ENCODE assay signal across 7 cellular contexts in the genomic region with DNA sequence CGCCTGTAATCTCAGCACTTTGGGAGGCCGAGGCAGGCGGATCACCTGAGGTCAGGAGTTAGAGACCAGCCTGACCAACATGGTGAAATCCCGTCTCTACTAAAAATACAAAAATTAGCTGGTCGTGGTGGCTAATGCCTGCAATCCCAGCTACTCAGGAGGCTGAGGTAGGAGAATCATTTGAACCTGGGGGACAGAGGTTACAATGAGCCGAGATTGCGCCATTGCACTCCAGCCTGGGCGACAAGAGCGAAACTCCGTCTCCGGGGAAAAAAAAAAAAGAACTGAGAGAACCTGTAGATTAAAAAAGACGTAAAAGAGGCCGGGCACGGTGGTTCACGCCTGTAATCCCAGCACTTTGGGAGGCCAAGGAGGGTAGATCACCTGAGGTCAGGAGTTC. TPM values are rescaled to one million over a fixed set of nuclear protein-coding genes. Genes with fewer than 3 reads are reported as not detected.
DNase-seq lines count a peak whose midpoint lies in the region; ATAC-seq and TF ChIP-seq lines count a peak whose summit lies in the region.
"Not testable (repeated sequence)": the region's sequence is repeated elsewhere in the genome, so short reads cannot be mapped to it uniquely, and the experiment has no call there.

No MANE protein-coding gene starts in this region.

- intact Hi-C loops in CD4-positive, alpha-beta T cell (cut with DNase I, micrococcal nuclease): loop anchor here in 1 of 2 experiments (10.0 kb wide), 1 partner anchor 54 kb away; no protein-coding TSS in a partner anchor

- not testable (repeated sequence) for TF ChIP-seq CTCF in CD4-positive, alpha-beta T cell (IDR thresholded peaks at IDR 0.05); WTC11 (IDR thresholded peaks at IDR 0.05); nephron progenitor cell (IDR thresholded peaks at IDR 0.05)

- H3K4me3 Mint-ChIP-seq in CD4-positive, alpha-beta T cell; WTC11; activated T-helper 17 cell treated with anti-CD3 and anti-CD28 coated beads, Interleukin-2, amount 50 U/mL, for 72 hours; activated naive CD8-positive, alpha-beta T cell treated with anti-CD3 and anti-CD28 coated beads for 36 hours; naive B cell; nephron progenitor cell: not testable (repeated sequence)

- H3K4me1 Mint-ChIP-seq in CD4-positive, alpha-beta T cell (ENCODE audit: low read depth): peaks cover 65% of the 10 kb centered on the region
- H3K4me1 Mint-ChIP-seq in WTC11 (peaks cover 27% of the 10 kb centered on the region), naive B cell (peaks cover 46 to 83% (median 72%) of the 10 kb centered on the region in 3 donors)
- H3K4me1 Mint-ChIP-seq in activated T-helper 17 cell treated with anti-CD3 and anti-CD28 coated beads, Interleukin-2, amount 50 U/mL, for 72 hours: peaks cover 40% of the 10 kb centered on the region
- peaks cover 52% of the 10 kb centered on the region for H3K4me1 Mint-ChIP-seq in activated naive CD8-positive, alpha-beta T cell treated with anti-CD3 and anti-CD28 coated beads for 36 hours
- not testable (repeated sequence) for H3K4me1 Mint-ChIP-seq in nephron progenitor cell

- POLR2A ChIA-PET in CD4-positive, alpha-beta T cell (lab: Charles Lee): interaction anchor here (1.2 to 2.6 kb wide), 2 partner anchors 20 to 32 kb away, joined by 4 to 7 read pairs; no protein-coding TSS in a partner anchor
- POLR2A ChIA-PET in WTC11 (lab: Charles Lee): not testable (repeated sequence)

- not testable (repeated sequence) for H3K27ac ChIP-seq in CD4-positive, alpha-beta T cell (ENCODE audit: low read depth, low read length)

- not testable (repeated sequence) for H3K27me3 ChIP-seq in CD4-positive, alpha-beta T cell (ENCODE audit: control insufficient read depth, insufficient read depth, low read length)

- peaks cover 38% of the 10 kb centered on the region for H3K36me3 Mint-ChIP-seq in CD4-positive, alpha-beta T cell (ENCODE audit: low read depth)
- not testable (repeated sequence) for H3K36me3 Mint-ChIP-seq in WTC11
- peaks cover 63% of the 10 kb centered on the region for H3K36me3 Mint-ChIP-seq in activated T-helper 17 cell treated with anti-CD3 and anti-CD28 coated beads, Interleukin-2, amount 50 U/mL, for 72 hours (ENCODE audit: low read depth)
- peaks cover 38% of the 10 kb centered on the region for H3K36me3 Mint-ChIP-seq in activated naive CD8-positive, alpha-beta T cell treated with anti-CD3 and anti-CD28 coated beads for 36 hours
- H3K36me3 Mint-ChIP-seq in naive B cell: peaks cover 9 to 12% of the 10 kb centered on the region in 2 donors
- H3K36me3 Mint-ChIP-seq in nephron progenitor cell (ENCODE audit: low read depth): peaks cover 62% of the 10 kb centered on the region

- not testable (repeated sequence) for H3K9me3 Mint-ChIP-seq in CD4-positive, alpha-beta T cell; WTC11; activated T-helper 17 cell treated with anti-CD3 and anti-CD28 coated beads, Interleukin-2, amount 50 U/mL, for 72 hours; activated naive CD8-positive, alpha-beta T cell treated with anti-CD3 and anti-CD28 coated beads for 36 hours; naive B cell
- peaks cover 32% of the 10 kb centered on the region for H3K9me3 Mint-ChIP-seq in nephron progenitor cell

- H3K9me3 ChIP-seq in CD4-positive, alpha-beta T cell (ENCODE audit: control insufficient read depth, low read length): not testable (repeated sequence)

- CTCF ChIA-PET in CD4-positive, alpha-beta T cell (lab: Charles Lee): interaction anchor here (1.2 kb wide), 1 partner anchor 135 kb away, joined by 3 read pairs; no protein-coding TSS in a partner anchor
- CTCF ChIA-PET in WTC11 (lab: Charles Lee): interaction anchor here (0.7 to 0.9 kb wide), 2 partner anchors 29 to 52 kb away, joined by 3 to 4 read pairs; no protein-coding TSS in a partner anchor

- H3K27ac Mint-ChIP-seq in CD4-positive, alpha-beta T cell: peak overlapping the region; percentile 29
- H3K27ac Mint-ChIP-seq in WTC11: peak overlapping the region; percentile 81
- peak overlapping the region; percentile 18 for H3K27ac Mint-ChIP-seq in activated T-helper 17 cell treated with anti-CD3 and anti-CD28 coated beads, Interleukin-2, amount 50 U/mL, for 72 hours
- H3K27ac Mint-ChIP-seq in activated naive CD8-positive, alpha-beta T cell treated with anti-CD3 and anti-CD28 coated beads for 36 hours: peak overlapping the region; percentile 54
- H3K27ac Mint-ChIP-seq in naive B cell: peak overlapping the region in 4 of 6 donors; percentile 46 to 82 (median 78)
- H3K27ac Mint-ChIP-seq in nephron progenitor cell: peak overlapping the region; percentile 42

- not testable (repeated sequence) for H3K27me3 Mint-ChIP-seq in CD4-positive, alpha-beta T cell; WTC11 (ENCODE audit: low read depth); activated T-helper 17 cell treated with anti-CD3 and anti-CD28 coated beads, Interleukin-2, amount 50 U/mL, for 72 hours; activated naive CD8-positive, alpha-beta T cell treated with anti-CD3 and anti-CD28 coated beads for 36 hours; naive B cell; nephron progenitor cell (ENCODE audit: low read depth, poor library complexity)

- ATAC-seq in CD4-positive, alpha-beta T cell (ENCODE audit: poor library complexity); WTC11; activated T-helper 17 cell treated with anti-CD3 and anti-CD28 coated beads, Interleukin-2, amount 50 U/mL, for 72 hours (replicated peaks); naive B cell (ENCODE audit: low read depth in 2 of 2): not testable (repeated sequence)
- ATAC-seq in left lobe of liver: peak; percentile 13

- not testable (repeated sequence) for DNase-seq in CD4-positive, alpha-beta T cell; WTC11 (ENCODE audit: low spot score); activated naive CD8-positive, alpha-beta T cell treated with anti-CD3 and anti-CD28 coated beads for 36 hours; left lobe of liver (ENCODE audit: low spot score); naive B cell; nephron progenitor cell

RNA-seq across cellular contexts. Expression of gene WASF2, which starts 21.6 kb away (rescaled TPM):
- 100 to 1,000 TPM; 119 to 121 TPM for total RNA-seq in CD4-positive, alpha-beta T cell
- total RNA-seq in WTC11 (2021): 90.1 to 104 TPM (median 92.8 TPM) in 3 replicates
- total RNA-seq in activated T-helper 17 cell treated with anti-CD3 and anti-CD28 coated beads, Interleukin-2, amount 50 U/mL, for 72 hours: 100 to 1,000 TPM in 1 of 2 donors, 10 to 100 TPM in 1; 85.7 to 125 TPM
- 100 to 1,000 TPM; 103 TPM for total RNA-seq in activated naive CD8-positive, alpha-beta T cell treated with anti-CD3 and anti-CD28 coated beads for 36 hours
- total RNA-seq in left lobe of liver: 27.9 TPM
- 100 to 1,000 TPM in 2 of 6 donors, 10 to 100 TPM in 4; 33.1 to 121 (median 83.3) TPM for polyA plus RNA-seq in naive B cell (ENCODE audit: low read depth in 6 of 6)

Comparison
In these comparisons a context has a peak if more than half of its experiments do, and no peak if none do; other contexts are left out.
1. H3K27ac Mint-ChIP-seq: peak in every context shown above with its lines; median percentile 81 in WTC11; 78 in naive B cell; 54 in activated naive CD8-positive, alpha-beta T cell treated with anti-CD3 and anti-CD28 coated beads for 36 hours; 42 in nephron progenitor cell; 29 in CD4-positive, alpha-beta T cell; 18 in activated T-helper 17 cell treated with anti-CD3 and anti-CD28 coated beads, Interleukin-2, amount 50 U/mL, for 72 hours.